In the genomic region with DNA sequence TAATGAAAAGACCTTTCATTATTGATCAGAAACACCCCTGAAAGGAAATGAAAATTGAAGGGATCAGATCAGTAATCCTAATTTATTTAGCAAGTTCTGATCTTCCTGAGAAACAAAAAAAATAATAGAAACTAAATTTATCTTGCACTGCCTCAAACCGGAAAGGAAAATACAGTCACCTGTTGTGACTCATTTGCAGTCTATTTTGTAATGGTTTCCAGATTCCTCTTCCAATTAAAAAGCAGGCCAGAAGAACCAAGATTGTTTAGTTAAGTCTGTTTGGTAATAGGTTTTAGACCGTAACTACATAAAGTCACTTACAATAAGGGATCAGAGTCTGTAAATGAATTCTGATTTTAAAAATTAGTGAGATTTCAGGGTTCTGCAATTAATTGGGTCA, we compare ENCODE assay signal across 14 cellular contexts. TPM values are rescaled to one million over a fixed set of nuclear protein-coding genes. Genes with fewer than 3 reads are reported as not detected.
DNase-seq lines count a peak whose midpoint lies in the region; ATAC-seq and TF ChIP-seq lines count a peak whose summit lies in the region.
"Had no signal": no experiment of that assay in that cellular context is flagged by ENCODE, and none has a peak within 500 bp of the region (broad histone marks: within the 10 kb centered on the region; RNA-seq: fewer than 3 reads in every experiment).

No MANE protein-coding gene starts in this region.

- H3K27me3 ChIP-seq in BJ (ENCODE audit: control insufficient read depth, insufficient read depth, low read length): no peaks in the 10 kb centered on the region
- H3K27me3 ChIP-seq in adipocyte (replicated peaks; ENCODE audit: control insufficient read depth, insufficient read depth, low read length): no peaks in the 10 kb centered on the region
- H3K27me3 ChIP-seq: gastroesophageal sphincter, right atrium auricular region had no signal

- H3K9ac ChIP-seq in adipocyte (ENCODE audit: low read length): no peak overlapping the region

- no peak overlapping the region for H3K4me3 ChIP-seq in BJ (ENCODE audit: low read depth, low read length)
- H3K4me3 ChIP-seq in adipocyte (ENCODE audit: low read length): no peak overlapping the region
- H3K4me3 ChIP-seq in mucosa of descending colon: no peak overlapping the region
- H3K4me3 ChIP-seq: gastroesophageal sphincter, right atrium auricular region had no signal

- CTCF ChIA-PET in BJ (lab: Yijun Ruan, JAX): interaction anchor here (0.7 to 1.4 kb wide), 3 partner anchors 11 to 472 kb away, joined by 3 to 4 read pairs (median 3); no protein-coding TSS in a partner anchor

- intact Hi-C loops in mucosa of descending colon (cut with DNase I, micrococcal nuclease) (no loop called here), cardiac septum (cut with DNase I) (no loop called here)

- peak; percentile 84 for DNase-seq in BJ (ENCODE audit: low read depth)
- peak; percentile 74 for DNase-seq in HT1080 (ENCODE audit: low read depth)
- peak; percentile 63 for DNase-seq in adipocyte (ENCODE audit: low read depth)
- peak; percentile 44 for DNase-seq in glomerular endothelial cell (ENCODE audit: extremely low read depth, low read depth, low spot score)
- DNase-seq in mucosa of descending colon: no peak
- no peak for DNase-seq in stimulated activated CD4-positive, alpha-beta T cell treated with anti-CD3 and anti-CD28 coated beads, Interleukin-4, amount 100 ng/mL, for 1 hour
- no peak for DNase-seq in cardiac septum (ENCODE audit: low spot score)
- DNase-seq: activated CD4-positive, alpha-beta memory T cell treated with anti-CD3 and anti-CD28 coated beads, Interleukin-2, amount 10 ng/mL, durations not matched to agents 7 days and 5 days; CD8-positive, alpha-beta memory T cell; natural killer cell; NCI-H2029 treated with DMSO at 0.1 percent for 48 hours had no signal

- H3K36me3 ChIP-seq in BJ (ENCODE audit: control insufficient read depth, insufficient read depth, low read length) (no peaks in the 10 kb centered on the region), adipocyte (ENCODE audit: control insufficient read depth, insufficient read depth, low read length, severe bottlenecking) (no peaks in the 10 kb centered on the region), mucosa of descending colon (ENCODE audit: low read depth) (no peaks in the 10 kb centered on the region)
- H3K36me3 ChIP-seq: gastroesophageal sphincter, right atrium auricular region had no signal

- ATAC-seq in GM19324 (IDR thresholded peaks at IDR 0.05; ENCODE audit: low FRiP score, unreplicated experiment) (no peak), mucosa of descending colon (no peak)
- ATAC-seq: gastroesophageal sphincter, natural killer cell had no signal

- POLR2A ChIA-PET in BJ (lab: Charles Lee): no interaction called here

- H3K9me3 ChIP-seq in adipocyte (ENCODE audit: control insufficient read depth, low read length) (peaks cover 7% of the 10 kb centered on the region), mucosa of descending colon (no peaks in the 10 kb centered on the region)
- H3K9me3 ChIP-seq: gastroesophageal sphincter, right atrium auricular region had no signal

- H3K4me1 ChIP-seq in adipocyte (ENCODE audit: control insufficient read depth, insufficient read depth, low read length) (peaks cover 28% of the 10 kb centered on the region), mucosa of descending colon (ENCODE audit: low read depth) (peaks cover 8% of the 10 kb centered on the region)

- TF ChIP-seq CTCF in BJ (IDR thresholded peaks at IDR 0.05; ENCODE audit: insufficient read depth, low read depth, low read length): no peak
- TF ChIP-seq CTCF in mucosa of descending colon (IDR thresholded peaks at IDR 0.05): no peak

RNA-seq across cellular contexts. Expression of a gene that starts 49.7 kb away (rescaled TPM):
- 11.6 and 21.1 TPM in 2 replicates for polyA plus RNA-seq in BJ (2011; rRNA removed)
- polyA minus RNA-seq in BJ (2011; rRNA and poly(A)+ RNA removed): 12.9 and 16.0 TPM in 2 replicates
- total RNA-seq in HT1080 (2014; rRNA removed; shearing (Covaris generic)): 2.1 and 6.0 TPM in 2 replicates
- polyA plus RNA-seq in HT1080 (2015; cell fraction: cytosol; rRNA removed): 9.3 and 9.4 TPM in 2 replicates
- 28.0 and 31.7 TPM in 2 replicates for polyA plus RNA-seq in HT1080 (2015; cell fraction: nucleus; rRNA removed)
- total RNA-seq in glomerular endothelial cell (14.4 and 36.0 TPM in 2 replicates), mucosa of descending colon (10 to 100 TPM; 45.3 to 77.0 (median 53.1) TPM), cardiac septum (31.5 TPM)

Comparison
In these comparisons a context has a peak if more than half of its experiments do, and no peak if none do; other contexts are left out.
1. DNase-seq: peak in BJ (single experiment), HT1080 (single experiment), adipocyte (single experiment) and glomerular endothelial cell (single experiment); none in mucosa of descending colon (0 of 3), stimulated activated CD4-positive, alpha-beta T cell treated with anti-CD3 and anti-CD28 coated beads, Interleukin-4, amount 100 ng/mL, for 1 hour (single experiment) and cardiac septum (single experiment).